In the genomic region with DNA sequence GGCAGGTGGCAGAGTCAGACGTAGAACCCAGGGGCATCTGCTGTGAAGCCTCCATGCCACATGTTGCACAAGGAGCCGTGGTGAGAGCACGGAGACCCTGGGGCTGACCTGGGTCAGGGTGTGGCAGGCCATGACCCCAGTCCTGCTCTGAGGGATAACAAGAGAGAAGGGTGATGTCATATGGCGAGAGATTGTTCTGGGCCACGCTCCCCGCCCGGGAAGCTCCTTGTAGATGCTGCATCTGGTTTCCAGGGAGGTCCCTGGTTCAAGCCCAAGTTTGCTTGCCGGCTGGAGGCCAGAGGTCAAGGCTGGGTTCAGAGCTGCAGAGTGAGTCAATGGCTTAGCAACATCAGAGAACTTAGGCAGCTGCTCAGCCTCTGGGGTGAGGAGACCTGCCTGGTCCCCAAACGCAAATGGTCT, we compare ENCODE assay signal across 21 cellular contexts. TPM values are rescaled to one million over a fixed set of nuclear protein-coding genes. Genes with fewer than 3 reads are reported as not detected.
DNase-seq lines count a peak whose midpoint lies in the region; ATAC-seq and TF ChIP-seq lines count a peak whose summit lies in the region.
"Had no signal": no experiment of that assay in that cellular context is flagged by ENCODE, and none has a peak within 500 bp of the region (broad histone marks: within the 10 kb centered on the region; RNA-seq: fewer than 3 reads in every experiment).

No MANE protein-coding gene starts in this region.

- TF ChIP-seq CTCF in gastroesophageal sphincter (IDR thresholded peaks at IDR 0.05) (no peak), lung (IDR thresholded peaks at IDR 0.05; ENCODE audit: control extremely low read depth, extremely low read depth) (no peak), suprapubic skin (IDR thresholded peaks at IDR 0.05) (no peak)

- ATAC-seq in activated T-helper 17 cell treated with anti-CD3 and anti-CD28 coated beads, Interleukin-2, amount 50 U/mL, for 72 hours (replicated peaks) = no peak
- ATAC-seq in gastroesophageal sphincter (peak; percentile 87), lung (ENCODE audit: insufficient read depth, low FRiP score) (no peak), GM18907 (IDR thresholded peaks at IDR 0.05; ENCODE audit: unreplicated experiment) (no peak), HG03139 (IDR thresholded peaks at IDR 0.05; ENCODE audit: unreplicated experiment) (no peak)
- ATAC-seq in stimulated activated naive CD8-positive, alpha-beta T cell treated with anti-CD3 and anti-CD28 coated beads, Interleukin-15, amount 100 ng/mL, for 72 hours = no peak
- ATAC-seq: foreskin keratinocyte, natural killer cell, PC-3, SK-N-SH treated with all-trans-retinoic acid at 6 μM for 48 hours had no signal

- TF ChIP-seq EP300 in gastroesophageal sphincter (IDR thresholded peaks at IDR 0.05) (no peak), suprapubic skin (IDR thresholded peaks at IDR 0.05) (no peak)

- H3K27ac ChIP-seq in gastroesophageal sphincter (peak overlapping the region in 3 of 4 donors; percentile 46 to 52 (median 51)), lung (ENCODE audit: low read depth in 1 of 2, low read length in 1 of 2) (peak overlapping the region in 1 of 2 donors; percentile 27), suprapubic skin (peak overlapping the region; percentile 34)
- H3K27ac ChIP-seq: foreskin keratinocyte had no signal

- no peaks in the 10 kb centered on the region for H3K9me3 Mint-ChIP-seq in activated T-helper 17 cell treated with anti-CD3 and anti-CD28 coated beads, Interleukin-2, amount 50 U/mL, for 72 hours
- H3K9me3 Mint-ChIP-seq in stimulated activated naive CD8-positive, alpha-beta T cell treated with anti-CD3 and anti-CD28 coated beads, Interleukin-15, amount 100 ng/mL, for 72 hours = no peaks in the 10 kb centered on the region
- H3K9me3 Mint-ChIP-seq: activated naive CD8-positive, alpha-beta T cell treated with anti-CD3 and anti-CD28 coated beads, Interleukin-2, amount 10 ng/mL, durations not matched to agents 7 days and 5 days; activated T-cell treated with anti-CD3 and anti-CD28 coated beads, Interleukin-2, amount 50 U/mL, for 24 hours; natural killer cell had no signal

- H3K36me3 Mint-ChIP-seq in activated T-helper 17 cell treated with anti-CD3 and anti-CD28 coated beads, Interleukin-2, amount 50 U/mL, for 72 hours (ENCODE audit: low read depth) = no peaks in the 10 kb centered on the region
- H3K36me3 Mint-ChIP-seq: activated naive CD8-positive, alpha-beta T cell treated with anti-CD3 and anti-CD28 coated beads, Interleukin-2, amount 10 ng/mL, durations not matched to agents 7 days and 5 days; CD4-positive, CD25-positive, alpha-beta regulatory T cell; natural killer cell had no signal

- H3K4me1 Mint-ChIP-seq in activated T-helper 17 cell treated with anti-CD3 and anti-CD28 coated beads, Interleukin-2, amount 50 U/mL, for 72 hours = no peaks in the 10 kb centered on the region
- H3K4me1 Mint-ChIP-seq in stimulated activated naive CD8-positive, alpha-beta T cell treated with anti-CD3 and anti-CD28 coated beads, Interleukin-15, amount 100 ng/mL, for 72 hours = no peaks in the 10 kb centered on the region
- H3K4me1 Mint-ChIP-seq: activated naive CD8-positive, alpha-beta T cell treated with anti-CD3 and anti-CD28 coated beads, Interleukin-2, amount 10 ng/mL, durations not matched to agents 7 days and 5 days; CD4-positive, CD25-positive, alpha-beta regulatory T cell; natural killer cell had no signal

- H3K4me3 ChIP-seq in gastroesophageal sphincter (no peak overlapping the region), lung (no peak overlapping the region), suprapubic skin (no peak overlapping the region)

- H3K36me3 ChIP-seq in gastroesophageal sphincter = no peaks in the 10 kb centered on the region
- no peaks in the 10 kb centered on the region for H3K36me3 ChIP-seq in lung (ENCODE audit: control insufficient read depth in 2 of 2, insufficient read depth in 2 of 2, low read length in 2 of 2)
- H3K36me3 ChIP-seq in suprapubic skin = no peaks in the 10 kb centered on the region

- peak overlapping the region; percentile 9 for H3K27ac Mint-ChIP-seq in activated T-helper 17 cell treated with anti-CD3 and anti-CD28 coated beads, Interleukin-2, amount 50 U/mL, for 72 hours
- no peak overlapping the region for H3K27ac Mint-ChIP-seq in stimulated activated naive CD8-positive, alpha-beta T cell treated with anti-CD3 and anti-CD28 coated beads, Interleukin-15, amount 100 ng/mL, for 72 hours
- H3K27ac Mint-ChIP-seq: activated naive CD8-positive, alpha-beta T cell treated with anti-CD3 and anti-CD28 coated beads, Interleukin-2, amount 10 ng/mL, durations not matched to agents 7 days and 5 days; activated T-cell treated with anti-CD3 and anti-CD28 coated beads, Interleukin-2, amount 50 U/mL, for 24 hours; CD4-positive, CD25-positive, alpha-beta regulatory T cell; natural killer cell had no signal

- DNase-seq in lung (ENCODE audit: low spot score) (peak; percentile 60), suprapubic skin (ENCODE audit: low spot score in 2 of 2) (peak in 1 of 2 donors; percentile 87)
- no peak for DNase-seq in stimulated activated naive CD8-positive, alpha-beta T cell treated with anti-CD3 and anti-CD28 coated beads, Interleukin-15, amount 100 ng/mL, for 72 hours
- no peak for DNase-seq in stimulated activated CD4-positive, alpha-beta T cell treated with anti-CD3 and anti-CD28 coated beads, Interleukin-12 subunit alpha, Interleukin-12 subunit beta, amount 100 ng/mL, for 4 hours
- DNase-seq: activated naive CD8-positive, alpha-beta T cell treated with anti-CD3 and anti-CD28 coated beads, Interleukin-2, amount 10 ng/mL, durations not matched to agents 7 days and 5 days; activated T-cell treated with anti-CD3 and anti-CD28 coated beads, Interleukin-2, amount 50 U/mL, for 24 hours; CD4-positive, CD25-positive, alpha-beta regulatory T cell; foreskin keratinocyte; KBM-7; natural killer cell; NCI-H1048; NCI-H2081 treated with DMSO at 0.1 percent for 48 hours; NCI-H526 treated with DMSO at 0.1 percent for 48 hours; PC-3; trophoblast cell had no signal

- H3K27me3 Mint-ChIP-seq in activated T-helper 17 cell treated with anti-CD3 and anti-CD28 coated beads, Interleukin-2, amount 50 U/mL, for 72 hours = peaks cover 5% of the 10 kb centered on the region
- no peaks in the 10 kb centered on the region for H3K27me3 Mint-ChIP-seq in stimulated activated naive CD8-positive, alpha-beta T cell treated with anti-CD3 and anti-CD28 coated beads, Interleukin-15, amount 100 ng/mL, for 72 hours

- H3K4me3 Mint-ChIP-seq in activated T-helper 17 cell treated with anti-CD3 and anti-CD28 coated beads, Interleukin-2, amount 50 U/mL, for 72 hours = no peak overlapping the region
- no peak overlapping the region for H3K4me3 Mint-ChIP-seq in stimulated activated naive CD8-positive, alpha-beta T cell treated with anti-CD3 and anti-CD28 coated beads, Interleukin-15, amount 100 ng/mL, for 72 hours
- H3K4me3 Mint-ChIP-seq: activated naive CD8-positive, alpha-beta T cell treated with anti-CD3 and anti-CD28 coated beads, Interleukin-2, amount 10 ng/mL, durations not matched to agents 7 days and 5 days; activated T-cell treated with anti-CD3 and anti-CD28 coated beads, Interleukin-2, amount 50 U/mL, for 24 hours; CD4-positive, CD25-positive, alpha-beta regulatory T cell; natural killer cell had no signal

- no peaks in the 10 kb centered on the region for H3K9me3 ChIP-seq in gastroesophageal sphincter
- no peaks in the 10 kb centered on the region for H3K9me3 ChIP-seq in lung (ENCODE audit: control insufficient read depth in 2 of 2, insufficient read depth in 1 of 2, low read length in 1 of 2)
- no peaks in the 10 kb centered on the region for H3K9me3 ChIP-seq in suprapubic skin

- H3K27me3 ChIP-seq in gastroesophageal sphincter = peaks cover 16% of the 10 kb centered on the region
- H3K27me3 ChIP-seq in lung (ENCODE audit: control insufficient read depth, insufficient read depth) = no peaks in the 10 kb centered on the region
- no peaks in the 10 kb centered on the region for H3K27me3 ChIP-seq in suprapubic skin

- WGBS in gastroesophageal sphincter (ENCODE audit: low coverage in 1 of 2), 2 donors = 54 to 57% methylated on average over 3 to 4 of the region's 9 CpGs
- 53 to 75% methylated on average over 9 of the region's 9 CpGs for WGBS in lung, 2 donors
- 47% methylated on average over 4 of the region's 9 CpGs for WGBS in suprapubic skin

- H3K4me1 ChIP-seq in gastroesophageal sphincter (peaks cover 0 to 52% (median 34%) of the 10 kb centered on the region in 3 donors), lung (ENCODE audit: control insufficient read depth in 2 of 2, insufficient read depth in 2 of 2, low read length in 2 of 2) (peaks cover 0 to 22% of the 10 kb centered on the region in 2 donors), suprapubic skin (peaks cover 27% of the 10 kb centered on the region)
- H3K4me1 ChIP-seq: foreskin keratinocyte had no signal

- TF ChIP-seq POLR2A in gastroesophageal sphincter (IDR thresholded peaks at IDR 0.05) (no peak), suprapubic skin (IDR thresholded peaks at IDR 0.05) (no peak)

RNA-seq across cellular contexts. Expression of a gene that starts 17.3 kb away (rescaled TPM):
- under 1 TPM; 0.06 to 0.74 TPM for total RNA-seq in activated T-helper 17 cell treated with anti-CD3 and anti-CD28 coated beads, Interleukin-2, amount 50 U/mL, for 72 hours
- total RNA-seq in gastroesophageal sphincter (10 to 100 TPM; 16.1 to 18.7 (median 17.3) TPM), lung (10 to 100 TPM; 45.3 to 58.5 TPM), suprapubic skin (10 to 100 TPM in 2 of 4 donors, 1 to 10 TPM in 2; 2.8 to 15.5 (median 7.1) TPM)
- 10 to 100 TPM; 14.6 to 19.0 TPM for polyA plus RNA-seq in lung
- total RNA-seq: bronchial epithelial cell, foreskin keratinocyte, natural killer cell, PC-3 had no signal
- polyA plus RNA-seq: foreskin keratinocyte had no signal
